14 cellular contexts compared by ENCODE assay signal in the genomic region with DNA sequence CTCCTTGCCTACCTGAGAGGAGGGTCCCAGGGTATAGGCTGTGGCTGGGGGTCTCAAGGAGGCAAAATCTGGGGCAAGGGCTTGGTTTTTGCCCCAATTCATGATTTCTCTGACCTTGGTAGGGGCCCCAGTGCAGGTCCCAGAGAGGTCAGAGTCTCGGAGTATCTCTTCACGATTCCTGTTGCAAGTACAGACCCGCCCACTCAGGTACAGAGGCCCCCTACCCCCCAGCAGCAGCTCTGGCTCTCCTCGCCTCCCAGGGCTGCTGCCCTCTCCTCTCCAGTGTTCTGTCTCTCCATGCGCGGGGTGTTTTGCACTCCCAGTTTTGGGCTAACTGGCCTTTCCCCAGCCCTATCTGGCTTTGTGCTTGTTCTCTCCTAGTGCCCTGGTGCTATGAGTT. TPM values are rescaled to one million over a fixed set of nuclear protein-coding genes. Genes with fewer than 3 reads are reported as not detected.
DNase-seq lines count a peak whose midpoint lies in the region; ATAC-seq and TF ChIP-seq lines count a peak whose summit lies in the region.
"Had no signal": no experiment of that assay in that cellular context is flagged by ENCODE, and none has a peak within 500 bp of the region (broad histone marks: within the 10 kb centered on the region; RNA-seq: fewer than 3 reads in every experiment).

No MANE protein-coding gene starts in this region.

- H3K36me3 ChIP-seq in neuronal stem cell (replicated peaks in 1 of 2; ENCODE audit: control insufficient read depth in 2 of 2, insufficient read depth in 2 of 2, low read length in 2 of 2), result peaks cover 28 to 75% of the 10 kb centered on the region in 2 donors

- H2BK12ac ChIP-seq in neuronal stem cell (ENCODE audit: low read length), result no peak overlapping the region

- CTCF ChIA-PET in RWPE1 (lab: Yijun Ruan, JAX), result interaction anchor here (0.5 to 1.1 kb wide), 2 partner anchors 11 to 1110 kb away, joined by 3 to 6 read pairs; no protein-coding TSS in a partner anchor

- peak overlapping the region; percentile 53 for H3K27ac Mint-ChIP-seq in T-helper 17 cell
- H3K27ac Mint-ChIP-seq: CD4-positive, alpha-beta memory T cell; GM23338; HFFc6 had no signal

- no peak overlapping the region for H2AFZ ChIP-seq in neuronal stem cell (ENCODE audit: low read length)
- H2AFZ ChIP-seq: GM23338 had no signal

- H3K9me3 ChIP-seq in T-helper 17 cell (ENCODE audit: control insufficient read depth, low read length, poor library complexity, severe bottlenecking) (no peaks in the 10 kb centered on the region), neuronal stem cell (replicated peaks in 1 of 2; ENCODE audit: control insufficient read depth in 2 of 2, insufficient read depth in 1 of 2, low read depth in 1 of 2, low read length in 2 of 2) (no peaks in the 10 kb centered on the region)
- H3K9me3 ChIP-seq: HAP-1 had no signal

- TF ChIP-seq CTCF in RWPE1 (conservative IDR thresholded peaks at IDR 0.05; ENCODE audit: low read depth), result no peak

- H3K23ac ChIP-seq in neuronal stem cell (ENCODE audit: low read depth, low read length, poor library complexity), result peak overlapping the region; percentile 49

- no peak overlapping the region for H3K14ac ChIP-seq in neuronal stem cell (ENCODE audit: low read length)

- H3K18ac ChIP-seq in neuronal stem cell (ENCODE audit: low read length), result no peak overlapping the region

- H3K79me1 ChIP-seq in neuronal stem cell (ENCODE audit: low read depth, low read length), result no peaks in the 10 kb centered on the region

- H3K27ac ChIP-seq in RWPE1 (peak overlapping the region; percentile 88), neuronal stem cell (replicated peaks; ENCODE audit: low read length) (no peak overlapping the region)

- no CpG with 5 or more reads among the region's 6 CpGs for WGBS in neuronal stem cell (ENCODE audit: extremely low coverage in 2 of 2, insufficient read length in 2 of 2, insufficient replicate concordance in 1 of 2), 2 donors

- H3K4me3 Mint-ChIP-seq in T-helper 17 cell, result no peak overlapping the region
- H3K4me3 Mint-ChIP-seq: CD4-positive, alpha-beta memory T cell; GM23338; HFFc6 had no signal

- no peaks in the 10 kb centered on the region for H3K27me3 ChIP-seq in neuronal stem cell (ENCODE audit: control insufficient read depth in 3 of 3, insufficient read depth in 3 of 3, low read depth in 1 of 3, low read length in 3 of 3)

- H2BK15ac ChIP-seq in neuronal stem cell (ENCODE audit: low read length), result no peak overlapping the region

- DNase-seq in RWPE1 (ENCODE audit: low spot score) (no peak), T-helper 17 cell (no peak), neuronal stem cell (ENCODE audit: low spot score) (no peak), DMS79 treated with DMSO at 0.1 percent for 48 hours (lab: John Stamatoyannopoulos, UW) (no peak), epidermal melanocyte (ENCODE audit: insufficient read length, low spot score) (no peak)
- DNase-seq: Calu3; CD4-positive, alpha-beta memory T cell; COR-L47; DMS53; DND-41; HFFc6 had no signal

- H2BK120ac ChIP-seq in neuronal stem cell (ENCODE audit: low read depth, low read length), result no peak overlapping the region

- H2BK5ac ChIP-seq in neuronal stem cell (ENCODE audit: low read length), result no peak overlapping the region

- no peak overlapping the region for H4K91ac ChIP-seq in neuronal stem cell (ENCODE audit: low read depth, low read length, poor library complexity)

- H3K4ac ChIP-seq in neuronal stem cell (ENCODE audit: low read length), result no peak overlapping the region

- H3K4me1 Mint-ChIP-seq in T-helper 17 cell, result peaks cover 6% of the 10 kb centered on the region

- H3K36me3 Mint-ChIP-seq in T-helper 17 cell (ENCODE audit: low read depth), result peaks cover 4% of the 10 kb centered on the region

- no peak overlapping the region for H2AK5ac ChIP-seq in neuronal stem cell (ENCODE audit: low read depth, low read length)

- no peaks in the 10 kb centered on the region for H3K27me3 Mint-ChIP-seq in T-helper 17 cell
- H3K27me3 Mint-ChIP-seq: CD4-positive, alpha-beta memory T cell had no signal

- no peak overlapping the region for H3K9ac ChIP-seq in neuronal stem cell (ENCODE audit: low read depth, low read length, poor library complexity)

- POLR2A ChIA-PET in RWPE1 (lab: Yijun Ruan, JAX; ENCODE audit: low non-redundant PET), result no interaction called here

- no peak overlapping the region for H3K4me3 ChIP-seq in neuronal stem cell (ENCODE audit: low read length in 2 of 2)
- H3K4me3 ChIP-seq: GM23338, HAP-1 had no signal

- no peak overlapping the region for H3K4me2 ChIP-seq in neuronal stem cell (ENCODE audit: insufficient read depth, low read length, poor library complexity, severe bottlenecking)
- H3K4me2 ChIP-seq: GM23338 had no signal

- no peak overlapping the region for H4K8ac ChIP-seq in neuronal stem cell (ENCODE audit: low read depth, low read length)

- H3K4me1 ChIP-seq in neuronal stem cell (ENCODE audit: control insufficient read depth in 2 of 2, insufficient read depth in 1 of 2, low read depth in 1 of 2, low read length in 2 of 2), result peaks cover 0 to 1% of the 10 kb centered on the region in 2 donors
- H3K4me1 ChIP-seq: HAP-1 had no signal

- ATAC-seq in T-helper 17 cell (no peak), GM21390 (IDR thresholded peaks at IDR 0.05; ENCODE audit: unreplicated experiment) (no peak)
- ATAC-seq: GM23338 had no signal

RNA-seq across cellular contexts. Expression of gene JMJD7, which starts 5.4 kb away (rescaled TPM):
- 10 to 100 TPM; 26.7 to 35.6 TPM for total RNA-seq in T-helper 17 cell
- 14.4 TPM for polyA plus RNA-seq in neuronal stem cell (2013, experiment 1 of 2)
- 14.3 TPM for polyA plus RNA-seq in neuronal stem cell (2013, experiment 2 of 2)

RNA-seq across cellular contexts. Expression of gene PLA2G4B, which starts 16.2 kb away (rescaled TPM):
- 10 to 100 TPM; 23.1 to 34.8 TPM for total RNA-seq in T-helper 17 cell
- 16.5 TPM for polyA plus RNA-seq in neuronal stem cell (2013, experiment 1 of 2)
- 15.9 TPM for polyA plus RNA-seq in neuronal stem cell (2013, experiment 2 of 2)

RNA-seq across cellular contexts. Expression of gene MAPKBP1, which starts 48.2 kb away (rescaled TPM):
- total RNA-seq in T-helper 17 cell, result 10 to 100 TPM; 30.2 to 34.6 TPM
- polyA plus RNA-seq in neuronal stem cell (2013, experiment 1 of 2), result 9.3 TPM
- 8.2 TPM for polyA plus RNA-seq in neuronal stem cell (2013, experiment 2 of 2)
